Comparison of ENCODE assay signal across 24 cellular contexts in genomic region chr3:39021029-39021428, GRCh38. TPM values are rescaled to one million over a fixed set of nuclear protein-coding genes. Genes with fewer than 3 reads are reported as not detected.
DNase-seq lines count a peak whose midpoint lies in the region; ATAC-seq and TF ChIP-seq lines count a peak whose summit lies in the region.
"Had no signal": no experiment of that assay in that cellular context is flagged by ENCODE, and none has a peak within 500 bp of the region (broad histone marks: within the 10 kb centered on the region; RNA-seq: fewer than 3 reads in every experiment).

No MANE protein-coding gene starts in this region.

- H4K8ac ChIP-seq in H9 (replicated peaks; ENCODE audit: insufficient read length, low read depth, low read length) = no peak overlapping the region

- H3K4me1 ChIP-seq in H9 (ENCODE audit: insufficient read depth, low read length) (no peaks in the 10 kb centered on the region), GM23338 (ENCODE audit: insufficient read depth) (no peaks in the 10 kb centered on the region)
- H3K4me1 ChIP-seq: breast epithelium, left ventricle myocardium inferior, testis had no signal

- H3K23ac ChIP-seq in H9 (ENCODE audit: insufficient read length, low read depth, low read length) = no peak overlapping the region

- H3K79me2 ChIP-seq in H9 (ENCODE audit: insufficient read depth, low read length) (no peaks in the 10 kb centered on the region), GM23338 (replicated peaks; ENCODE audit: insufficient read depth) (no peaks in the 10 kb centered on the region)

- no peak overlapping the region for H3T11ph ChIP-seq in H9 (ENCODE audit: low read length)

- no peaks in the 10 kb centered on the region for H3K36me3 ChIP-seq in GM23338 (ENCODE audit: insufficient read depth)
- H3K36me3 ChIP-seq: breast epithelium, left ventricle myocardium inferior had no signal

- no peak overlapping the region for H3K4me2 ChIP-seq in H9 (ENCODE audit: insufficient read depth, insufficient read length, low read length)
- H3K4me2 ChIP-seq in GM23338 = no peak overlapping the region

- H3K79me1 ChIP-seq in H9 (ENCODE audit: insufficient read depth, low read depth, low read length, poor library complexity, severe bottlenecking) = no peaks in the 10 kb centered on the region

- no peak overlapping the region for H2BK20ac ChIP-seq in H9 (ENCODE audit: low read depth, low read length, poor library complexity, severe bottlenecking)

- no peaks in the 10 kb centered on the region for H3K9me2 ChIP-seq in GM23338 (ENCODE audit: insufficient read depth)

- in situ Hi-C loops in ACHN (cut with HindIII; ENCODE audit: low pct_ligation_motif_present, low pct_unique_long_range_greater_than_20kb, low sequenced_read_pairs) = no loop called here

- H2AK5ac ChIP-seq in H9 (ENCODE audit: insufficient read length, low read length) = no peak overlapping the region

- H2AFZ ChIP-seq in H9 (ENCODE audit: low read length) = no peak overlapping the region
- no peak overlapping the region for H2AFZ ChIP-seq in GM23338

- TF ChIP-seq CTCF in H9 (conservative IDR thresholded peaks at IDR 0.05) = no peak
- no peak for TF ChIP-seq CTCF in GM23338 (conservative IDR thresholded peaks at IDR 0.05; ENCODE audit: low read depth in 2 of 2)

- no peak overlapping the region for H2BK5ac ChIP-seq in H9 (ENCODE audit: insufficient read length, low read length)

- no peak overlapping the region for H2BK120ac ChIP-seq in H9 (ENCODE audit: low read depth, low read length, poor library complexity, severe bottlenecking)

- H3K4me3 Mint-ChIP-seq in stimulated activated naive CD8-positive, alpha-beta T cell treated with anti-CD3 and anti-CD28 coated beads, Interleukin-15, amount 100 ng/mL, for 72 hours = no peak overlapping the region
- H3K4me3 Mint-ChIP-seq in H9 (no peak overlapping the region), GM23338 (no peak overlapping the region)
- H3K4me3 Mint-ChIP-seq: CD14-positive monocyte; dendritic cell treated with granulocyte-macrophage colony-stimulating factor and Interleukin-4, amounts not matched to agents 40 ng/mL and 50 ng/mL, for 4 days had no signal

- no peak overlapping the region for H4K91ac ChIP-seq in H9 (ENCODE audit: insufficient read length, low read depth, low read length)

- H3K36me3 Mint-ChIP-seq in H9 (ENCODE audit: insufficient read depth in 1 of 3, low read depth in 3 of 3) = no peaks in the 10 kb centered on the region
- H3K36me3 Mint-ChIP-seq in GM23338 (ENCODE audit: low read depth) = no peaks in the 10 kb centered on the region
- H3K36me3 Mint-ChIP-seq: CD14-positive monocyte had no signal

- WGBS in H9 (ENCODE audit: extremely low coverage, insufficient read length, low lambda C conversion rate) = no CpG with 5 or more reads among the region's 1 CpG

- no peak overlapping the region for H2BK15ac ChIP-seq in H9 (ENCODE audit: low read depth, low read length)

- H3K23me2 ChIP-seq in H9 (ENCODE audit: insufficient read length, low read depth, low read length, poor library complexity, severe bottlenecking) = no peaks in the 10 kb centered on the region

- no peak overlapping the region for H3K4ac ChIP-seq in H9 (ENCODE audit: low read depth, low read length)

- no peaks in the 10 kb centered on the region for H3K9me3 ChIP-seq in H9 (ENCODE audit: control insufficient read depth, low read depth, low read length)
- H3K9me3 ChIP-seq: breast epithelium, left ventricle myocardium inferior, testis had no signal

- H3K27me3 ChIP-seq in H9 (ENCODE audit: insufficient read depth, low read length) = no peaks in the 10 kb centered on the region
- no peaks in the 10 kb centered on the region for H3K27me3 ChIP-seq in GM23338 (ENCODE audit: insufficient read depth)
- H3K27me3 ChIP-seq: breast epithelium, testis had no signal

- H4K20me1 ChIP-seq in H9 (ENCODE audit: control insufficient read depth, insufficient read depth, insufficient read length) (no peaks in the 10 kb centered on the region), GM23338 (replicated peaks; ENCODE audit: insufficient read depth) (no peaks in the 10 kb centered on the region)

- no peak overlapping the region for H3K27ac ChIP-seq in H9 (ENCODE audit: insufficient read length, low read depth, low read length)
- H3K27ac ChIP-seq in GM23338 (ENCODE audit: low read depth) = no peak overlapping the region
- H3K27ac ChIP-seq: breast epithelium, left ventricle myocardium inferior, testis had no signal

- no peak overlapping the region for H4K5ac ChIP-seq in H9 (ENCODE audit: insufficient read length, low read depth, low read length)

- DNase-seq in stimulated activated naive CD8-positive, alpha-beta T cell treated with anti-CD3 and anti-CD28 coated beads, Interleukin-15, amount 100 ng/mL, for 72 hours = no peak
- no peak for DNase-seq in stimulated activated naive CD8-positive, alpha-beta T cell treated with anti-CD3 and anti-CD28 coated beads, Interleukin-15, Interleukin-2, amounts not matched to agents 100 U/mL and 50 U/mL, for 24 hours
- DNase-seq in H9 = no peak
- DNase-seq in ACHN = no peak
- DNase-seq in GM23338 (ENCODE audit: low spot score) = no peak
- DNase-seq: DMS153; erythroblast; left ventricle myocardium inferior; NCI-H1105; NCI-H2171 treated with DMSO at 0.1 percent for 48 hours; NCI-H774; SIG-M5; stimulated activated CD4-positive, alpha-beta T cell treated with anti-CD3 and anti-CD28 coated beads, Interleukin-2, amount 100 ng/mL, for 24 hours; testis had no signal

- ATAC-seq in stimulated activated naive CD8-positive, alpha-beta T cell treated with anti-CD3 and anti-CD28 coated beads, Interleukin-15, amount 100 ng/mL, for 72 hours = peak; percentile 71
- ATAC-seq in stimulated activated naive CD8-positive, alpha-beta T cell treated with anti-CD3 and anti-CD28 coated beads, Interleukin-15, Interleukin-2, amounts not matched to agents 100 U/mL and 50 U/mL, for 24 hours = no peak
- ATAC-seq in HG02678 (IDR thresholded peaks at IDR 0.05; ENCODE audit: unreplicated experiment) (peak; percentile 65), HG03469 (IDR thresholded peaks at IDR 0.05; ENCODE audit: unreplicated experiment) (peak; percentile 60), HG02970 (IDR thresholded peaks at IDR 0.05; ENCODE audit: low FRiP score, unreplicated experiment) (no peak), GM23338 (no peak)
- ATAC-seq: HCT116, sciatic nerve had no signal

- no peak overlapping the region for H3K4me3 ChIP-seq in GM23338
- H3K4me3 ChIP-seq: breast epithelium, left ventricle myocardium inferior, testis had no signal

- peaks cover 19% of the 10 kb centered on the region for H3K27me3 Mint-ChIP-seq in stimulated activated naive CD8-positive, alpha-beta T cell treated with anti-CD3 and anti-CD28 coated beads, Interleukin-15, amount 100 ng/mL, for 72 hours
- peaks cover 3% of the 10 kb centered on the region for H3K27me3 Mint-ChIP-seq in H9 (ENCODE audit: low read depth)
- H3K27me3 Mint-ChIP-seq in GM23338 (ENCODE audit: insufficient read depth, low read depth, poor library complexity) = peaks cover 4% of the 10 kb centered on the region

- H2BK12ac ChIP-seq in H9 (ENCODE audit: insufficient read length, low read depth, low read length) = no peak overlapping the region

- H3K14ac ChIP-seq in H9 (ENCODE audit: insufficient read depth, low read length) = no peak overlapping the region

- H3K18ac ChIP-seq in H9 (ENCODE audit: insufficient read length, low read depth, low read length) = no peak overlapping the region

- H3K9ac ChIP-seq in H9 (ENCODE audit: extremely low read depth, insufficient read length, low read length) = no peak overlapping the region

- H3K56ac ChIP-seq in H9 (ENCODE audit: insufficient read length, low read depth, low read length) = no peak overlapping the region

- no peak overlapping the region for H3K27ac Mint-ChIP-seq in stimulated activated naive CD8-positive, alpha-beta T cell treated with anti-CD3 and anti-CD28 coated beads, Interleukin-15, amount 100 ng/mL, for 72 hours
- H3K27ac Mint-ChIP-seq in H9 (no peak overlapping the region), GM23338 (no peak overlapping the region)
- H3K27ac Mint-ChIP-seq: CD14-positive monocyte; dendritic cell treated with granulocyte-macrophage colony-stimulating factor and Interleukin-4, amounts not matched to agents 40 ng/mL and 50 ng/mL, for 4 days had no signal

- H3K9me3 Mint-ChIP-seq in stimulated activated naive CD8-positive, alpha-beta T cell treated with anti-CD3 and anti-CD28 coated beads, Interleukin-15, amount 100 ng/mL, for 72 hours = no peaks in the 10 kb centered on the region
- H3K9me3 Mint-ChIP-seq in H9 (no peaks in the 10 kb centered on the region), GM23338 (no peaks in the 10 kb centered on the region)
- H3K9me3 Mint-ChIP-seq: CD14-positive monocyte; dendritic cell treated with granulocyte-macrophage colony-stimulating factor and Interleukin-4, amounts not matched to agents 40 ng/mL and 50 ng/mL, for 4 days had no signal

- H3K4me1 Mint-ChIP-seq in stimulated activated naive CD8-positive, alpha-beta T cell treated with anti-CD3 and anti-CD28 coated beads, Interleukin-15, amount 100 ng/mL, for 72 hours = peaks cover 20% of the 10 kb centered on the region
- H3K4me1 Mint-ChIP-seq in H9 (no peaks in the 10 kb centered on the region), GM23338 (peaks cover 4% of the 10 kb centered on the region; the same call in 2 of the 3 replicates)

- H3F3A ChIP-seq in GM23338 (replicated peaks; ENCODE audit: low read depth) = no peaks in the 10 kb centered on the region

TF ChIP-seq in GM23338, 12 proteins besides CTCF, POLR2A, EP300 and RAD21 (continues in another document):
- TF ChIP-seq JUNB (IDR thresholded peaks at IDR 0.05; ENCODE audit: unreplicated experiment) (no peak), EZH2phosphoT487 (IDR thresholded peaks at IDR 0.05; ENCODE audit: unreplicated experiment) (no peak), STAT1 (IDR thresholded peaks at IDR 0.05; ENCODE audit: unreplicated experiment) (no peak), ETS1 (IDR thresholded peaks at IDR 0.05) (no peak)

RNA-seq across cellular contexts. Expression of gene SCN11A, which starts 30.7 kb away (rescaled TPM):
- 0.17 and 0.20 TPM in 2 replicates for total RNA-seq in H9 (2021)
- total RNA-seq in GM23338 (2014; rRNA removed; shearing (Covaris generic)) = 0.08 and 0.14 TPM in 2 replicates
- 0.05 TPM in 2 replicates for polyA plus RNA-seq in GM23338 (2016; fragmentation: Nextera tagmentation; extraction: Ambion mirVana)
- total RNA-seq: HT1080, LHCN-M2 had no signal
- polyA plus RNA-seq: CD14-positive monocyte had no signal

RNA-seq across cellular contexts. Expression of gene WDR48, which starts 30.8 kb away (rescaled TPM):
- 49.3 and 52.7 TPM in 2 replicates for total RNA-seq in H9 (2021)
- 40.3 and 54.3 TPM in 2 replicates for total RNA-seq in GM23338 (2014; rRNA removed; shearing (Covaris generic))
- polyA plus RNA-seq in GM23338 (2016; fragmentation: Nextera tagmentation; extraction: Ambion mirVana) = 20.8 and 27.2 TPM in 2 replicates

Comparison
In these comparisons a context has a peak if more than half of its experiments do, and no peak if none do; other contexts are left out.
1. ATAC-seq: peak in stimulated activated naive CD8-positive, alpha-beta T cell treated with anti-CD3 and anti-CD28 coated beads, Interleukin-15, amount 100 ng/mL, for 72 hours (single experiment), HG02678 (single experiment) and HG03469 (single experiment); none in stimulated activated naive CD8-positive, alpha-beta T cell treated with anti-CD3 and anti-CD28 coated beads, Interleukin-15, Interleukin-2, amounts not matched to agents 100 U/mL and 50 U/mL, for 24 hours (single experiment), HG02970 (single experiment) and GM23338 (single experiment).